In the genomic region with DNA sequence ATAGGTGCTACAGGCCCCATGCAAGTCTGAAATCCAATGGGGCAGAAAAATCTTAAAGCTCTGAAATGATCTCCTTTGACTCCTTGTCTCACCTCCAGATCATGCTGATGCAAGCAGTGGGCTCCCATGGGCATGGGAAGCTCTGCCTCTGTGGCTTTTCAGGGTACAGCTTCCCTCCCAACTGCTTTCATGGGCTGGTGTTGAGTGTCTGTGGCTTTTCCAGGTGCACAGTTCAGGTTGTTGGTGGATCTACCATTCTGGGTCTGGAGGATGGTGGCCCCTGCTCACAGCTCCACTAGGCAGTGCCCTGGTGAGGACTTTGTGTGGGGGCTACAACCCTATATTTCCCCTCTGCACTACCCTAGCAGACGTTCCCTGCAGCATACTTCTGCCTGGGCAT, we compare ENCODE assay signal across 19 cellular contexts.
A peak's percentile ranks its signal among the peaks of the same experiment; 100 is the strongest.
DNase-seq lines count a peak whose midpoint lies in the region; ATAC-seq and TF ChIP-seq lines count a peak whose summit lies in the region.
"Had no signal": no experiment of that assay in that cellular context is flagged by ENCODE, and none has a peak within 500 bp of the region (broad histone marks: within the 10 kb centered on the region; RNA-seq: fewer than 3 reads in every experiment).

No MANE protein-coding gene starts in this region.

- H3K4me3 ChIP-seq in CD8-positive, alpha-beta T cell (ENCODE audit: low read depth, low read length), result no peak overlapping the region
- no peak overlapping the region for H3K4me3 ChIP-seq in DND-41 (ENCODE audit: low read depth in 1 of 2, low read length in 2 of 2)
- H3K4me3 ChIP-seq: BLaER1, GM12878 had no signal

- no peaks in the 10 kb centered on the region for H4K20me1 ChIP-seq in DND-41 (ENCODE audit: insufficient read depth, low read length)
- H4K20me1 ChIP-seq: BLaER1 had no signal

- POLR2A ChIA-PET in CD8-positive, alpha-beta T cell (lab: Charles Lee), result no interaction called here

- no peak for DNase-seq in CD8-positive, alpha-beta T cell
- DNase-seq in DND-41 (peak; percentile 59), NCI-H187 (lab: John Stamatoyannopoulos, UW) (no peak)
- DNase-seq in stimulated activated effector memory CD8-positive, alpha-beta T cell treated with anti-CD3 and anti-CD28 coated beads, Interleukin-12 subunit alpha, Interleukin-12 subunit beta, amount 100 ng/mL, for 72 hours (ENCODE audit: low spot score in 2 of 2), result no peak
- DNase-seq in central memory CD4-positive, alpha-beta T cell, result no peak
- DNase-seq: 8988T; ACHN; BE2C; C1 segment of cervical spinal cord; Caco-2; Calu3; CD4-positive, alpha-beta memory T cell; CD4-positive, CD25-positive, alpha-beta regulatory T cell; DMS79 treated with DMSO at 0.1 percent for 48 hours; EL; GDM1 had no signal

- intact Hi-C loops in CD8-positive, alpha-beta T cell (cut with DNase I, micrococcal nuclease), result no loop called here

- no peak overlapping the region for H2AFZ ChIP-seq in DND-41 (ENCODE audit: low read depth, low read length)

- H3K27ac ChIP-seq in CD8-positive, alpha-beta T cell (ENCODE audit: low read depth, low read length), result no peak overlapping the region
- H3K27ac ChIP-seq in DND-41 (ENCODE audit: low read length), result 0 out of 2 replicates have a peak overlapping the region, but pooled peaks have one; percentile 26
- H3K27ac ChIP-seq: BLaER1 had no signal

- H3K79me2 ChIP-seq in DND-41 (ENCODE audit: insufficient read depth, low read length), result no peaks in the 10 kb centered on the region

- H3K4me1 ChIP-seq in CD8-positive, alpha-beta T cell (ENCODE audit: insufficient read depth, low read length), result no peaks in the 10 kb centered on the region
- H3K4me1 ChIP-seq in DND-41 (ENCODE audit: insufficient read depth, low read length), result peaks cover 7% of the 10 kb centered on the region; the same call in 1 of the 2 replicates
- H3K4me1 ChIP-seq: BLaER1 had no signal

- H3K36me3 Mint-ChIP-seq in CD8-positive, alpha-beta T cell, result peaks cover 79% of the 10 kb centered on the region
- H3K36me3 Mint-ChIP-seq in stimulated activated effector memory CD8-positive, alpha-beta T cell treated with anti-CD3 and anti-CD28 coated beads, Interleukin-12 subunit alpha, Interleukin-12 subunit beta, amount 100 ng/mL, for 72 hours, result peaks cover 26% of the 10 kb centered on the region
- H3K36me3 Mint-ChIP-seq: CD14-positive monocyte had no signal

- H3K9me3 Mint-ChIP-seq in CD8-positive, alpha-beta T cell, result no peaks in the 10 kb centered on the region
- no peaks in the 10 kb centered on the region for H3K9me3 Mint-ChIP-seq in stimulated activated effector memory CD8-positive, alpha-beta T cell treated with anti-CD3 and anti-CD28 coated beads, Interleukin-12 subunit alpha, Interleukin-12 subunit beta, amount 100 ng/mL, for 72 hours

- H3K27me3 ChIP-seq in CD8-positive, alpha-beta T cell (ENCODE audit: insufficient read depth, low read length), result no peaks in the 10 kb centered on the region
- no peaks in the 10 kb centered on the region for H3K27me3 ChIP-seq in DND-41 (ENCODE audit: insufficient read depth, low read length, poor library complexity)
- H3K27me3 ChIP-seq: BE2C, BLaER1 had no signal

- H3K9ac ChIP-seq in DND-41 (ENCODE audit: low read depth, low read length), result no peak overlapping the region
- H3K9ac ChIP-seq: BLaER1 had no signal

- CTCF ChIA-PET in CD8-positive, alpha-beta T cell (lab: Charles Lee), result interaction anchor here (0.7 kb wide), 1 partner anchor 9 kb away, joined by 3 read pairs; no protein-coding TSS in a partner anchor

- peaks cover 14% of the 10 kb centered on the region for H3K4me1 Mint-ChIP-seq in CD8-positive, alpha-beta T cell (ENCODE audit: low read depth)
- no peaks in the 10 kb centered on the region for H3K4me1 Mint-ChIP-seq in stimulated activated effector memory CD8-positive, alpha-beta T cell treated with anti-CD3 and anti-CD28 coated beads, Interleukin-12 subunit alpha, Interleukin-12 subunit beta, amount 100 ng/mL, for 72 hours
- H3K4me1 Mint-ChIP-seq: CD14-positive monocyte had no signal

- H3K27ac Mint-ChIP-seq in CD8-positive, alpha-beta T cell, result peak overlapping the region; percentile 22
- H3K27ac Mint-ChIP-seq in stimulated activated effector memory CD8-positive, alpha-beta T cell treated with anti-CD3 and anti-CD28 coated beads, Interleukin-12 subunit alpha, Interleukin-12 subunit beta, amount 100 ng/mL, for 72 hours, result peak overlapping the region; percentile 12
- H3K27ac Mint-ChIP-seq: CD14-positive monocyte had no signal

- ATAC-seq in CD8-positive, alpha-beta T cell, result no peak
- ATAC-seq in DND-41 (ENCODE audit: insufficient read depth, low read depth), result peak; percentile 78
- no peak for ATAC-seq in stimulated activated effector memory CD8-positive, alpha-beta T cell treated with anti-CD3 and anti-CD28 coated beads, Interleukin-12 subunit alpha, Interleukin-12 subunit beta, amount 100 ng/mL, for 72 hours
- ATAC-seq: GM12878 had no signal

- H3K36me3 ChIP-seq in CD8-positive, alpha-beta T cell (ENCODE audit: insufficient read depth, low read length), result no peaks in the 10 kb centered on the region
- H3K36me3 ChIP-seq in DND-41 (ENCODE audit: insufficient read depth, low read length), result no peaks in the 10 kb centered on the region
- H3K36me3 ChIP-seq: BLaER1 had no signal

- no peaks in the 10 kb centered on the region for H3K27me3 Mint-ChIP-seq in CD8-positive, alpha-beta T cell (ENCODE audit: low read depth)
- H3K27me3 Mint-ChIP-seq: CD4-positive, alpha-beta memory T cell; CD4-positive, CD25-positive, alpha-beta regulatory T cell had no signal

- no peak overlapping the region for H3K4me3 Mint-ChIP-seq in CD8-positive, alpha-beta T cell
- no peak overlapping the region for H3K4me3 Mint-ChIP-seq in stimulated activated effector memory CD8-positive, alpha-beta T cell treated with anti-CD3 and anti-CD28 coated beads, Interleukin-12 subunit alpha, Interleukin-12 subunit beta, amount 100 ng/mL, for 72 hours
- H3K4me3 Mint-ChIP-seq: CD14-positive monocyte; CD4-positive, alpha-beta memory T cell had no signal

- H3K9me3 ChIP-seq in CD8-positive, alpha-beta T cell (ENCODE audit: low read length), result no peaks in the 10 kb centered on the region
- peaks cover 6% of the 10 kb centered on the region for H3K9me3 ChIP-seq in DND-41 (ENCODE audit: insufficient read depth, low read length, severe bottlenecking)
- H3K9me3 ChIP-seq: BE2C, Caco-2 had no signal

- no peak overlapping the region for H3K4me2 ChIP-seq in DND-41 (ENCODE audit: insufficient read depth, low read length)
- H3K4me2 ChIP-seq: BLaER1 had no signal

- no peak for TF ChIP-seq CTCF in CD8-positive, alpha-beta T cell (IDR thresholded peaks at IDR 0.05)
- no peak for TF ChIP-seq CTCF in DND-41 (IDR thresholded peaks at IDR 0.05; ENCODE audit: borderline replicate concordance, extremely low read depth, low read length, poor library complexity, severe bottlenecking)
